22 cellular contexts compared by ENCODE assay signal in the genomic region with DNA sequence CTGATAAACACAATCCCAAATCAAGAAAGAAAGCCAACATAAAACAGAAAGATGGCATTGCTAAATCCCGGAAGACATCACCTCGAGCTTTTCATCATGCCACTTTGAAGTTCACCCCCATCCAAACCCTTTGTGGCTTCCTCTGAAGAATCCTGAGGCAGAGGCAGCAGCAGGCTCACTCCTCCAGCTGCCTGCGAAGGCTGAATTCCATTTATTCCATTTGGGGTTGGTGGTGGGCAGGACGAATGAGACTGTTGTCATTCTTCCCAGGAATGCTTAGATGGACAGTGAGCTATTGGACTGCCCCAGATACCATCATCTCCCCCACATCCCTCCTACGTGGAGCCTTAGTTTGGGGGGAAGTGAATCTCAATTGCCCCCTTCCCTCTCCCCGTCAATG.
"Had no signal": no experiment of that assay in that cellular context is flagged by ENCODE, and none has a peak within 500 bp of the region (broad histone marks: within the 10 kb centered on the region; RNA-seq: fewer than 3 reads in every experiment).

No MANE protein-coding gene starts in this region.

- H3K9me3 ChIP-seq: esophagus squamous epithelium, gastroesophageal sphincter, left ventricle myocardium inferior, lower lobe of right lung, pancreas, suprapubic skin, thyroid gland, upper lobe of left lung, uterus had no signal

- FAIRE-seq: colon, kidney, pancreas had no signal

- H3K27ac ChIP-seq: esophagus squamous epithelium, gastroesophageal sphincter, left ventricle myocardium inferior, lower lobe of right lung, pancreas, suprapubic skin, thyroid gland, upper lobe of left lung, uterus had no signal

- H3K4me1 ChIP-seq: left ventricle myocardium inferior, lower lobe of right lung, pancreas, upper lobe of left lung, uterus had no signal

- H3K27me3 ChIP-seq: esophagus squamous epithelium, gastroesophageal sphincter, pancreas, suprapubic skin, thyroid gland, upper lobe of left lung, uterus had no signal

- H3K4me3 ChIP-seq: esophagus squamous epithelium, gastroesophageal sphincter, left ventricle myocardium inferior, lower lobe of right lung, pancreas, suprapubic skin, thyroid gland, upper lobe of left lung, uterus had no signal

- H3K36me3 ChIP-seq: esophagus squamous epithelium, gastroesophageal sphincter, left ventricle myocardium inferior, lower lobe of right lung, pancreas, suprapubic skin, thyroid gland, upper lobe of left lung, uterus had no signal

- ATAC-seq: effector memory CD8-positive, alpha-beta T cell; gastroesophageal sphincter; left cardiac atrium; lower lobe of right lung; natural killer cell; pancreas; right cardiac atrium; stimulated activated effector memory CD8-positive, alpha-beta T cell treated with anti-CD3 and anti-CD28 coated beads, Interleukin-12 subunit alpha, Interleukin-12 subunit beta, amount 100 ng/mL, for 72 hours; stimulated activated naive CD8-positive, alpha-beta T cell treated with anti-CD3 and anti-CD28 coated beads, Interleukin-15, Interleukin-2, amounts not matched to agents 100 U/mL and 50 U/mL, for 24 hours had no signal

- DNase-seq: effector memory CD8-positive, alpha-beta T cell; esophagus squamous epithelium; foreskin fibroblast; glutamatergic neuron; kidney; left cardiac atrium; left ventricle myocardium inferior; lower lobe of right lung; natural killer cell; nucleus accumbens; pancreas; right cardiac atrium; stimulated activated CD4-positive, alpha-beta T cell treated with anti-CD3 and anti-CD28 coated beads, Interleukin-4, amount 100 ng/mL, for 1 hour; stimulated activated CD8-positive, alpha-beta memory T cell treated with anti-CD3 and anti-CD28 coated beads, Interleukin-4, amount 100 ng/mL, for 48 hours; stimulated activated naive CD8-positive, alpha-beta T cell treated with anti-CD3 and anti-CD28 coated beads, Interleukin-15, Interleukin-2, amounts not matched to agents 100 U/mL and 50 U/mL, for 24 hours; thyroid gland; upper lobe of left lung; uterus had no signal
